In genomic region chr11:17077520-17078401, GRCh38 we compare ENCODE assay signal across 1 cellular context.
A peak's percentile ranks its signal among the peaks of the same experiment; 100 is the strongest.
TF ChIP-seq lines count a peak whose summit lies in the region.

RPS13 (minus strand) TSS chr11:17077667; CDS start chr11:17077641, 26 bp downstream.

TF ChIP-seq in HCT116, 20 proteins besides CTCF, POLR2A, EP300 and RAD21 (continued from another document):
- TF ChIP-seq, protein P1, sequence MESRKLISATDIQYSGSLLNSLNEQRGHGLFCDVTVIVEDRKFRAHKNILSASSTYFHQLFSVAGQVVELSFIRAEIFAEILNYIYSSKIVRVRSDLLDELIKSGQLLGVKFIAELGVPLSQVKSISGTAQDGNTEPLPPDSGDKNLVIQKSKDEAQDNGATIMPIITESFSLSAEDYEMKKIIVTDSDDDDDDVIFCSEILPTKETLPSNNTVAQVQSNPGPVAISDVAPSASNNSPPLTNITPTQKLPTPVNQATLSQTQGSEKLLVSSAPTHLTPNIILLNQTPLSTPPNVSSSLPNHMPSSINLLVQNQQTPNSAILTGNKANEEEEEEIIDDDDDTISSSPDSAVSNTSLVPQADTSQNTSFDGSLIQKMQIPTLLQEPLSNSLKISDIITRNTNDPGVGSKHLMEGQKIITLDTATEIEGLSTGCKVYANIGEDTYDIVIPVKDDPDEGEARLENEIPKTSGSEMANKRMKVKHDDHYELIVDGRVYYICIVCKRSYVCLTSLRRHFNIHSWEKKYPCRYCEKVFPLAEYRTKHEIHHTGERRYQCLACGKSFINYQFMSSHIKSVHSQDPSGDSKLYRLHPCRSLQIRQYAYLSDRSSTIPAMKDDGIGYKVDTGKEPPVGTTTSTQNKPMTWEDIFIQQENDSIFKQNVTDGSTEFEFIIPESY (IDR thresholded peaks at IDR 0.05; ENCODE audit: extremely low read depth, insufficient replicate concordance, low read length), result peak; percentile 24
- no peak for TF ChIP-seq ZNF274 (IDR thresholded peaks at IDR 0.05; ENCODE audit: low read depth, low read length)
- TF ChIP-seq EGR1 (IDR thresholded peaks at IDR 0.05; ENCODE audit: low read depth), result no peak
- peak; percentile 83; the same call in 1 of the 2 replicates for TF ChIP-seq SRF (IDR thresholded peaks at IDR 0.05; ENCODE audit: low read depth)
- no peak; the same call in 1 of the 2 replicates for TF ChIP-seq ZFX (IDR thresholded peaks at IDR 0.05)
- TF ChIP-seq YY1 (IDR thresholded peaks at IDR 0.05; ENCODE audit: extremely low read depth, insufficient replicate concordance, low read depth, low read length), result peak; percentile 90
- TF ChIP-seq CBX3 (IDR thresholded peaks at IDR 0.05; ENCODE audit: low read depth), result peak; percentile 100
- peak; percentile 42; the same call in 1 of the 2 replicates for TF ChIP-seq JUND (IDR thresholded peaks at IDR 0.05)
TF ChIP-seq in HCT116: peak in this region for 11.
